ENCODE assay signal across 8 cellular contexts in the genomic region with DNA sequence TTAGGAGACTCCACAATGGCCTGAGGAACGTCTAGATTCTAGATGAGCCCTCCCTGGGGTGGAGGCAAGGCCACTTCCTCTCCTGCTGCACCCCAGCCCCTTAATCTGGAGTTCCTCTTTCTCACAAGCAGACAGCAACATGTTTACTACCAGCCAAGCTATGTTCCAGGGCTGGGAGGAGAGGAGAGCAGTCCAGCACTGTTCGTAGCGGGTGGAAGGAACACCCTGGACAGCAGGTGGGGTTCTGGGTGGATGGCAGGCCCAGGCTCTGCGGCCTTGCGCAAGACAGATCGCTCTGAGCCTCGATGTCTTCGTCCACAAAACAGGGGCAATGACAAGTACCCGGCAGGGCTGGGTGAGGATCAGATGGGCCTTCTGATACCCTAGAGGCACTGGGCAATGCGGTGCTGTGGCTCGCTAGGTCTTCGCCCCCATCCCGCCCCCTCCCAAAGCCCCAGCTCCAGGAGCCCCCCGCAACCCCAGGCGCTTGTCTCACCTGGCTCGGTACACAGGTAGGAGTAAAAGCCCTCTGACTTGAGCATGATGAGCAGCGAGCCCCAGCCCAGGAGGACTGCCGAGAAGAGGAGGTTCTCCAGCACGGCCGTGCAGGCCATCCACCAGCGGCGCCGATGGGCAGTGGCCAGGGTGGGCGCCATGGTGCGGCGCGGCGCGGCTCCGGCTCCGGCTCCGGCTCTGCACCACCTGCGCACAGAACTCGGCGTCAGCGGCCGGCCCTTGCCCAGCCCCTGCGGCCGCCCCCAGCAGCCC. TPM values are rescaled to one million over a fixed set of nuclear protein-coding genes. Genes with fewer than 3 reads are reported as not detected.
A peak's percentile ranks its signal among the peaks of the same experiment; 100 is the strongest.
DNase-seq lines count a peak whose midpoint lies in the region; ATAC-seq and TF ChIP-seq lines count a peak whose summit lies in the region.

No MANE protein-coding gene starts in this region.

- intact Hi-C loops in Calu3 (cut with micrococcal nuclease; ENCODE audit: unreplicated experiment) (no loop called here), ascending aorta (cut with DNase I) (loop anchor here (10.0 kb wide), 1 partner anchor 263 kb away; no protein-coding TSS in a partner anchor)

- no peaks in the 10 kb centered on the region for H3K27me3 ChIP-seq in ascending aorta
- H3K27me3 ChIP-seq in subcutaneous abdominal adipose tissue (ENCODE audit: control insufficient read depth in 5 of 5, insufficient read depth in 4 of 5, low read length in 5 of 5): no peaks in the 10 kb centered on the region

- peaks cover 0 to 14% of the 10 kb centered on the region in 2 donors for H3K4me1 ChIP-seq in ascending aorta
- H3K4me1 ChIP-seq in subcutaneous abdominal adipose tissue (ENCODE audit: control insufficient read depth in 5 of 5, insufficient read depth in 5 of 5, low read length in 5 of 5): peaks cover 6 to 65% (median 48%) of the 10 kb centered on the region in 5 donors

- CTCF ChIA-PET in Calu3 (lab: Charles Lee): interaction anchor here (1.0 to 3.2 kb wide), 2 partner anchors 50 to 53 kb away, joined by 3 to 54 read pairs; no protein-coding TSS in a partner anchor

- peak overlapping the region; percentile 85 for H3K4me3 Mint-ChIP-seq in Calu3 (ENCODE audit: low read depth, unreplicated experiment)
- peak overlapping the region; percentile 77 to 84 (median 80) for H3K4me3 Mint-ChIP-seq in immature natural killer cell

- DNase-seq in Calu3 (no peak), ascending aorta (ENCODE audit: low spot score in 2 of 2) (peak in 1 of 2 donors; percentile 72), immature natural killer cell (no peak), NCI-H2196 (lab: John Stamatoyannopoulos, UW; ENCODE audit: unreplicated experiment) (no peak), 8988T (no peak)
- no peak for DNase-seq in Jurkat, Clone E6-1 (ENCODE audit: low read depth, low spot score)

- no peaks in the 10 kb centered on the region for H3K9me3 Mint-ChIP-seq in Calu3 (ENCODE audit: low read depth, unreplicated experiment)
- no peaks in the 10 kb centered on the region for H3K9me3 Mint-ChIP-seq in immature natural killer cell

- H3K4me1 Mint-ChIP-seq in Calu3 (ENCODE audit: low read depth, unreplicated experiment) (no peaks in the 10 kb centered on the region), immature natural killer cell (peaks cover 15 to 17% of the 10 kb centered on the region in 2 donors)

- H3K36me3 Mint-ChIP-seq in Calu3 (ENCODE audit: insufficient read depth, unreplicated experiment) (peaks cover 16% of the 10 kb centered on the region), immature natural killer cell (peaks cover 0 to 5% (median 0%) of the 10 kb centered on the region in 3 donors)

- TF ChIP-seq CTCF in Calu3 (IDR thresholded peaks at IDR 0.05; ENCODE audit: unreplicated experiment): no peak
- no peak for TF ChIP-seq CTCF in ascending aorta (IDR thresholded peaks at IDR 0.05)

- no TSS peak for BruUV-seq in Calu3 (replicated peaks; lab: Mats Ljungman, UMichigan)

- peak overlapping the region; percentile 71 for H3K4me3 ChIP-seq in Jurkat, Clone E6-1 (ENCODE audit: low read length)
- H3K4me3 ChIP-seq in ascending aorta (peak overlapping the region; percentile 65 to 80), subcutaneous abdominal adipose tissue (ENCODE audit: low read depth in 1 of 5, low read length in 5 of 5) (peak overlapping the region; percentile 38 to 95 (median 74))

- H3K27ac ChIP-seq in ascending aorta: peak overlapping the region; percentile 72 to 86
- peak overlapping the region; percentile 84 for H3K27ac ChIP-seq in subcutaneous abdominal adipose tissue (ENCODE audit: low read depth, low read length)

- peak overlapping the region in 4 of 5 donors; percentile 64 to 77 (median 67) for H3K9ac ChIP-seq in subcutaneous abdominal adipose tissue (ENCODE audit: low read length in 5 of 5)

- ATAC-seq in HG02588 (IDR thresholded peaks at IDR 0.05; ENCODE audit: unreplicated experiment): no peak

- H3K27ac Mint-ChIP-seq in Calu3 (ENCODE audit: unreplicated experiment) (no peak overlapping the region), immature natural killer cell (peak overlapping the region in 5 of 6 donors; percentile 25 to 70 (median 46))

- H3K9me3 ChIP-seq in ascending aorta: no peaks in the 10 kb centered on the region
- H3K9me3 ChIP-seq in subcutaneous abdominal adipose tissue (ENCODE audit: control insufficient read depth in 5 of 5, low read length in 5 of 5): no peaks in the 10 kb centered on the region

- H3K36me3 ChIP-seq in ascending aorta (no peaks in the 10 kb centered on the region), subcutaneous abdominal adipose tissue (ENCODE audit: control insufficient read depth in 5 of 5, insufficient read depth in 5 of 5, low read length in 5 of 5) (peaks cover 0 to 12% (median 3%) of the 10 kb centered on the region in 5 donors)

- H3K27me3 Mint-ChIP-seq in Calu3 (ENCODE audit: unreplicated experiment): peaks cover 41% of the 10 kb centered on the region
- peaks cover 9 to 24% (median 14%) of the 10 kb centered on the region in 3 donors for H3K27me3 Mint-ChIP-seq in immature natural killer cell (ENCODE audit: low read depth in 3 of 3)

RNA-seq across cellular contexts. Expression of a gene that starts 1.2 kb away (rescaled TPM):
- total RNA-seq in Calu3 (2022) (3.3 TPM in 2 replicates), ascending aorta (27.6 TPM)
- polyA plus RNA-seq in Jurkat, Clone E6-1 (2012; ENCODE audit: insufficient read depth, insufficient read length): 5.2 TPM
- polyA plus RNA-seq in immature natural killer cell: 1 to 10 TPM; 3.6 to 8.3 (median 4.5) TPM

RNA-seq across cellular contexts. Expression of a gene that starts 18.1 kb away (rescaled TPM):
- total RNA-seq in Calu3 (2022) (0.14 and 0.37 TPM in 2 replicates), ascending aorta (295 TPM)
- not detected for polyA plus RNA-seq in Jurkat, Clone E6-1 (2012; ENCODE audit: insufficient read depth, insufficient read length)
- under 1 TPM; 0.12 to 0.95 (median 0.64) TPM for polyA plus RNA-seq in immature natural killer cell

RNA-seq across cellular contexts. Expression of a gene that starts 22.3 kb away (rescaled TPM):
- 1.8 and 3.2 TPM in 2 replicates for total RNA-seq in Calu3 (2022)
- 9.7 TPM for polyA plus RNA-seq in Jurkat, Clone E6-1 (2012; ENCODE audit: insufficient read depth, insufficient read length)
- total RNA-seq in ascending aorta: 103 TPM
- polyA plus RNA-seq in immature natural killer cell: 10 to 100 TPM in 1 of 3 donors, 1 to 10 TPM in 2; 5.0 to 12.7 (median 9.2) TPM

RNA-seq across cellular contexts. Expression of a gene that starts 57.3 kb away (rescaled TPM):
- total RNA-seq in Calu3 (2022): 182 and 206 TPM in 2 replicates
- polyA plus RNA-seq in Jurkat, Clone E6-1 (2012; ENCODE audit: insufficient read depth, insufficient read length): 317 TPM
- 114 TPM for total RNA-seq in ascending aorta
- polyA plus RNA-seq in immature natural killer cell: 100 to 1,000 TPM in 1 of 3 donors, 10 to 100 TPM in 2; 57.0 to 198 (median 84.1) TPM

Comparison
In these comparisons a context has a peak if more than half of its experiments do, and no peak if none do; other contexts are left out.
1. RNA of a gene that starts 18.1 kb away (total RNA-seq): 295 TPM in ascending aorta (single experiment); 0.14 to 0.37 TPM in Calu3; every median in the first group is over 100 times any median in the second.
2. RNA of a gene that starts 22.3 kb away (total RNA-seq): 103 TPM in ascending aorta (single experiment); 1.8 to 3.2 TPM in Calu3; every median in the first group is over 10 times any median in the second.
3. Peak in every context shown above with its lines, with median percentiles within 50 percentile points of each other: H3K4me3 ChIP-seq.